ENCODE assay signal across 23 cellular contexts in genomic region chr9:81225586-81225985, GRCh38.
DNase-seq lines count a peak whose midpoint lies in the region; TF ChIP-seq lines count a peak whose summit lies in the region.
"Had no signal": no experiment of that assay in that cellular context is flagged by ENCODE, and none has a peak within 500 bp of the region (broad histone marks: within the 10 kb centered on the region; RNA-seq: fewer than 3 reads in every experiment).

No MANE protein-coding gene starts in this region.

- no peak overlapping the region for H2BK5ac ChIP-seq in mesendoderm (ENCODE audit: low read length)

- DNase-seq in LNCaP clone FGC (ENCODE audit: low read depth) (peak; percentile 61), RWPE1 (ENCODE audit: low spot score) (peak; percentile 30), epithelial cell of prostate (ENCODE audit: low read depth, low spot score) (peak; percentile 14), mesendoderm (peak; percentile 8), NCI-H1694 treated with DMSO at 0.1 percent for 48 hours (lab: John Stamatoyannopoulos, UW) (no peak), HK-2 (ENCODE audit: unreplicated experiment) (no peak), uterus (no peak)
- DNase-seq: Caco-2; CD4-positive, alpha-beta T cell; DMS 273 treated with DMSO at 0.1 percent for 48 hours; DND-41; H9; HFFc6; NCI-H1417 treated with DMSO at 0.1 percent for 48 hours; NCI-H1930; NCI-H2227 treated with DMSO at 0.1 percent for 48 hours; NCI-H524; PC-9; RPMI8226; SHP77 treated with DMSO at 0.1 percent for 48 hours had no signal

- H3K9me3 ChIP-seq in uterus: no peaks in the 10 kb centered on the region
- H3K9me3 ChIP-seq: Caco-2 had no signal

- H3K4me3 ChIP-seq in LNCaP clone FGC (ENCODE audit: low read depth, low read length) (no peak overlapping the region), mesendoderm (ENCODE audit: low read length) (no peak overlapping the region), uterus (no peak overlapping the region)
- H3K4me3 ChIP-seq: GM12878, PC-9, SK-N-MC had no signal

- POLR2A ChIA-PET in RWPE1 (lab: Yijun Ruan, JAX; ENCODE audit: low non-redundant PET): no interaction called here

- no peak overlapping the region for H2BK15ac ChIP-seq in mesendoderm (replicated peaks; ENCODE audit: low read depth)

- no peaks in the 10 kb centered on the region for H3K4me1 ChIP-seq in mesendoderm (ENCODE audit: control insufficient read depth, low read depth, low read length)
- no peaks in the 10 kb centered on the region for H3K4me1 ChIP-seq in uterus
- H3K4me1 ChIP-seq: Caco-2 had no signal

- no peaks in the 10 kb centered on the region for H3K79me2 ChIP-seq in mesendoderm (ENCODE audit: control insufficient read depth, insufficient read depth, low read length)

- no peak overlapping the region for H3K23ac ChIP-seq in mesendoderm (ENCODE audit: low read length)

- no peak overlapping the region for H4K8ac ChIP-seq in mesendoderm (ENCODE audit: low read depth, low read length)

- H4K5ac ChIP-seq in mesendoderm (ENCODE audit: low read length): no peak overlapping the region

- H3K4ac ChIP-seq in mesendoderm (ENCODE audit: low read depth, low read length): no peak overlapping the region

- H3K79me1 ChIP-seq in mesendoderm (ENCODE audit: low read length): no peaks in the 10 kb centered on the region

- H3K56ac ChIP-seq in mesendoderm (ENCODE audit: low read length): no peak overlapping the region

- CTCF ChIA-PET in RWPE1 (lab: Yijun Ruan, JAX): interaction anchor here (0.5 to 0.7 kb wide), 5 partner anchors 15 to 337 kb away, joined by 3 to 4 read pairs (median 4); no protein-coding TSS in a partner anchor

- TF ChIP-seq CTCF in LNCaP clone FGC (IDR thresholded peaks at IDR 0.05; ENCODE audit: control insufficient read depth, extremely low read depth, insufficient read depth): no peak
- TF ChIP-seq CTCF in RWPE1 (conservative IDR thresholded peaks at IDR 0.05; ENCODE audit: low read depth): no peak
- TF ChIP-seq CTCF in uterus (IDR thresholded peaks at IDR 0.05): no peak

- H2AK5ac ChIP-seq in mesendoderm (ENCODE audit: low read length): no peak overlapping the region

- intact Hi-C loops in uterus (cut with DNase I; ENCODE audit: low total_unique reads): no loop called here

- no peaks in the 10 kb centered on the region for H3K36me3 ChIP-seq in mesendoderm (ENCODE audit: control insufficient read depth, insufficient read depth, low read length)
- no peaks in the 10 kb centered on the region for H3K36me3 ChIP-seq in uterus

- no peaks in the 10 kb centered on the region for H3K27me3 ChIP-seq in mesendoderm (ENCODE audit: insufficient read depth, low read length, poor library complexity)
- H3K27me3 ChIP-seq in uterus: no peaks in the 10 kb centered on the region

- TF ChIP-seq POLR2A in uterus (IDR thresholded peaks at IDR 0.05): no peak

- H3K4me2 ChIP-seq in mesendoderm (ENCODE audit: low read length): no peak overlapping the region
- H3K4me2 ChIP-seq: PC-9 had no signal

- no peak overlapping the region for H3K27ac ChIP-seq in RWPE1
- H3K27ac ChIP-seq in epithelial cell of prostate: no peak overlapping the region
- H3K27ac ChIP-seq in mesendoderm (ENCODE audit: low read depth, low read length): no peak overlapping the region
- H3K27ac ChIP-seq in uterus: no peak overlapping the region
- H3K27ac ChIP-seq: HL-60, PC-9, SK-N-MC had no signal

- H2BK120ac ChIP-seq in mesendoderm (ENCODE audit: low read depth, low read length): no peak overlapping the region

- H3K18ac ChIP-seq in mesendoderm (ENCODE audit: low read length): no peak overlapping the region

- no CpG with 5 or more reads among the region's 1 CpG for WGBS in mesendoderm (ENCODE audit: extremely low coverage, insufficient coverage, low lambda C conversion rate)

- no peak overlapping the region for H3K9ac ChIP-seq in mesendoderm (ENCODE audit: low read length)

Comparison
In these comparisons a context has a peak if more than half of its experiments do, and no peak if none do; other contexts are left out.
1. DNase-seq: peak in LNCaP clone FGC (single experiment), RWPE1 (single experiment), epithelial cell of prostate (single experiment) and mesendoderm (single experiment); none in NCI-H1694 treated with DMSO at 0.1 percent for 48 hours (single experiment), HK-2 (single experiment) and uterus (0 of 2).